In the genomic region with DNA sequence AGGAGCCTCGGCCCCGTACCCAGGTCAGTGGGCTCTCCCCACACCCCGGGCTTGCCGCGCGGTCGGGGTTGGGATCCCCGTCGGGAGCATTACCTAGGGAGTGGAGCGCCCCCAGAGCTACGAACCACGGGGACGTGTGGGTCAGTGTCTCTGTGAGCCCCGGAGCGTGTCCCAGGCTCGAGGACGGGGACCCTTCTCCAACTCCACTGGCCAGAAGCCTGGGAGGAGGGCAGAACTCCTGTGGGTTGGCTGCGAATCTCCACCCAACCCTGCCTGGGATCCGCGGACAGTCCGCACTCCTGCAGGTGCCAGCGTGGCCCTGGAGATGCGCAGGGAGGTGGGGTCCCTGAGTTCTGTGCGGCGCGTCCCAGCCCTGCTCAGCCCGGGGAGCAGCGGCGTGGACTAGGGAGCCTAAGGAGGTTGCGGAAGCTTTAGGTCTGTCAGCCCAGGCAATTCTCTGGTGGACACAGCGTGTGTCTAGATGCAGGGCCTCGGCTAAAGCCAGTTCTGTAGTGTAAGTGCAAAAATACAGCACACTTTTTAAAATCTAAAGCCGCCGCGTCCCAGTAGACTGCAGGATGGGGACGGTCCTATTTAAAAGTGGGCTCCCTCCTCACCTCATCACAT, we compare ENCODE assay signal across 8 cellular contexts. TPM values are rescaled to one million over a fixed set of nuclear protein-coding genes. Genes with fewer than 3 reads are reported as not detected.
DNase-seq lines count a peak whose midpoint lies in the region; ATAC-seq, FAIRE-seq and TF ChIP-seq lines count a peak whose summit lies in the region.

No MANE protein-coding gene starts in this region.

- H3K27me3 ChIP-seq in pancreas = no peaks in the 10 kb centered on the region

- ATAC-seq in HG03103 (IDR thresholded peaks at IDR 0.05; ENCODE audit: low read depth, unreplicated experiment) = peak; percentile 4
- ATAC-seq in activated T-helper 17 cell treated with anti-CD3 and anti-CD28 coated beads, Interleukin-2, amount 50 U/mL, for 72 hours (replicated peaks) = peak; percentile 31
- peak; percentile 14 to 33 (median 18) for ATAC-seq in pancreas

- DNase-seq in activated T-cell treated with anti-CD3 and anti-CD28 coated beads for 24 hours (ENCODE audit: low read depth) (peak; percentile 13), activated T-cell treated with anti-CD3 and anti-CD28 coated beads for 4 hours (no peak), glutamatergic neuron (peak; percentile 31), pancreas (peak in 3 of 6 donors; percentile 14 to 70 (median 38)), NCI-H146 (lab: John Stamatoyannopoulos, UW) (no peak), H54 (ENCODE audit: insufficient read length, low spot score) (no peak)

- no peaks in the 10 kb centered on the region for H3K27me3 Mint-ChIP-seq in activated T-helper 17 cell treated with anti-CD3 and anti-CD28 coated beads, Interleukin-2, amount 50 U/mL, for 72 hours
- peaks cover 8% of the 10 kb centered on the region for H3K27me3 Mint-ChIP-seq in glutamatergic neuron (ENCODE audit: unreplicated experiment)

- no peak for TF ChIP-seq CTCF in glutamatergic neuron (IDR thresholded peaks at IDR 0.05; ENCODE audit: partially characterized antibody, unreplicated experiment)
- no peak for TF ChIP-seq CTCF in pancreas (IDR thresholded peaks at IDR 0.05)

- whole genome bisulfite sequencing in pancreas, 2 donors = 1 to 2% methylated on average over 36 of the region's 36 CpGs

- H3K4me3 ChIP-seq in pancreas = peak overlapping the region; percentile 67 to 77 (median 72)

- H3K4me3 Mint-ChIP-seq in activated T-helper 17 cell treated with anti-CD3 and anti-CD28 coated beads, Interleukin-2, amount 50 U/mL, for 72 hours = peak overlapping the region; percentile 85
- peak overlapping the region; percentile 32 for H3K4me3 Mint-ChIP-seq in glutamatergic neuron (ENCODE audit: unreplicated experiment)

- peaks cover 29% of the 10 kb centered on the region for H3K4me1 Mint-ChIP-seq in activated T-helper 17 cell treated with anti-CD3 and anti-CD28 coated beads, Interleukin-2, amount 50 U/mL, for 72 hours
- no peaks in the 10 kb centered on the region for H3K4me1 Mint-ChIP-seq in glutamatergic neuron (ENCODE audit: low read depth, unreplicated experiment)

- no peaks in the 10 kb centered on the region for H3K36me3 Mint-ChIP-seq in activated T-helper 17 cell treated with anti-CD3 and anti-CD28 coated beads, Interleukin-2, amount 50 U/mL, for 72 hours (ENCODE audit: low read depth)
- no peaks in the 10 kb centered on the region for H3K36me3 Mint-ChIP-seq in glutamatergic neuron (ENCODE audit: unreplicated experiment)

- peaks cover 13 to 29% (median 20%) of the 10 kb centered on the region in 3 donors for H3K4me1 ChIP-seq in pancreas

- peak overlapping the region; percentile 60 for H3K27ac Mint-ChIP-seq in activated T-helper 17 cell treated with anti-CD3 and anti-CD28 coated beads, Interleukin-2, amount 50 U/mL, for 72 hours
- no peak overlapping the region for H3K27ac Mint-ChIP-seq in glutamatergic neuron (ENCODE audit: unreplicated experiment)

- TF ChIP-seq POLR2A in H54 (IDR thresholded peaks at IDR 0.05; ENCODE audit: low read depth, low read length) = no peak

- no peaks in the 10 kb centered on the region for H3K9me3 Mint-ChIP-seq in activated T-helper 17 cell treated with anti-CD3 and anti-CD28 coated beads, Interleukin-2, amount 50 U/mL, for 72 hours
- H3K9me3 Mint-ChIP-seq in glutamatergic neuron (ENCODE audit: unreplicated experiment) = peaks cover 3% of the 10 kb centered on the region

- FAIRE-seq in pancreas (lab: Jason Lieb, UNC) = no peak
- no peak for FAIRE-seq in H54 (lab: Jason Lieb, UNC)

- H3K9me3 ChIP-seq in pancreas = no peaks in the 10 kb centered on the region

- intact Hi-C loops in pancreas (cut with DNase I) = no loop called here

- peak overlapping the region; percentile 72 to 89 (median 80) for H3K27ac ChIP-seq in pancreas

- H3K36me3 ChIP-seq in pancreas = no peaks in the 10 kb centered on the region

RNA-seq across cellular contexts. Expression of a gene that starts 0.4 kb away (rescaled TPM):
- total RNA-seq in activated T-helper 17 cell treated with anti-CD3 and anti-CD28 coated beads, Interleukin-2, amount 50 U/mL, for 72 hours = 10 to 100 TPM in 1 of 2 donors, 1 to 10 TPM in 1; 4.2 to 11.1 TPM
- total RNA-seq in glutamatergic neuron (ENCODE audit: unreplicated experiment) (1.5 TPM), pancreas (10 to 100 TPM in 5 of 6 donors, 1 to 10 TPM in 1; 8.6 to 24.7 (median 11.4) TPM)
- polyA plus RNA-seq in pancreas = 10 to 100 TPM in 1 of 2 donors, 1 to 10 TPM in 1; 8.0 to 12.6 TPM

RNA-seq across cellular contexts. Expression of a gene that starts 28.9 kb away (rescaled TPM):
- not detected for total RNA-seq in activated T-helper 17 cell treated with anti-CD3 and anti-CD28 coated beads, Interleukin-2, amount 50 U/mL, for 72 hours
- total RNA-seq in glutamatergic neuron (ENCODE audit: unreplicated experiment) (not detected), pancreas (1 to 10 TPM in 4 of 6 donors, under 1 TPM in 2; 0.32 to 7.0 (median 1.6) TPM)
- polyA plus RNA-seq in pancreas = under 1 TPM; 0.70 to 0.76 TPM

Comparison
In these comparisons a context has a peak if more than half of its experiments do, and no peak if none do; other contexts are left out.
1. DNase-seq: peak in activated T-cell treated with anti-CD3 and anti-CD28 coated beads for 24 hours (single experiment) and glutamatergic neuron (single experiment); none in activated T-cell treated with anti-CD3 and anti-CD28 coated beads for 4 hours (single experiment), NCI-H146 (single experiment) and H54 (single experiment).
2. Peak in every context shown above with its lines, with median percentiles within 50 percentile points of each other: ATAC-seq.